ENCODE assay signal across 8 cellular contexts in the genomic region with DNA sequence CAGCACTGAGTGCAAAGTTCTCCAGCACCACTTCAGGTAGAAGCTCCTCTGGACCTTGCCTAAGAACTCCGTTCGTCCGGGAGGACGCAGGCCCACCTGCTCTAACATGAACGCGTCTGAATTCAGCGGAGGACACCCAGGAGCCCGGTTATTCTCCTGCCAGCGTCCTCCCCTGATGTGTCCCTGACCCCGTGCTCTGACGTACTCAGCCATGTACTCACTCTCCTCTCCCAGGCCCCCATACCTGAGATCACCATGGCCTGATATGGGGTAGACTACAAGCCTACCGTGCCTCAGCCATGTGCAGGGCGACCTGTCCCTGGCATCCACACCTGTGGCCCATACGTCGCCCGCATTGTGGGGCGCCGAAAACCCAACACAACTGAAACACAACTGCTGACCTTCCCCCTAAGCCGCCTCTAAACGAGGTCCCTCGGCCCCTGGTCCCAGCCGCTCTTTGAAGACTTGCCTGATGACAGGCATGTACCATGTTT. TPM values are rescaled to one million over a fixed set of nuclear protein-coding genes. Genes with fewer than 3 reads are reported as not detected.
DNase-seq lines count a peak whose midpoint lies in the region; ATAC-seq and TF ChIP-seq lines count a peak whose summit lies in the region.

No MANE protein-coding gene starts in this region.

- H3K4me2 ChIP-seq in GM23338: peak overlapping the region; percentile 98

- TF ChIP-seq CTCF in AG04449 (IDR thresholded peaks at IDR 0.05; ENCODE audit: insufficient read depth, low read length, missing control alignments): no peak
- TF ChIP-seq CTCF in GM23338 (conservative IDR thresholded peaks at IDR 0.05; ENCODE audit: low read depth in 2 of 2): no peak
- no peak for TF ChIP-seq CTCF in WI38 (IDR thresholded peaks at IDR 0.05; ENCODE audit: low read depth, low read length)
- TF ChIP-seq CTCF in heart left ventricle (IDR thresholded peaks at IDR 0.05): no peak
- no peak for TF ChIP-seq CTCF in sigmoid colon (IDR thresholded peaks at IDR 0.05)

- peak overlapping the region; percentile 38 for H3K27ac Mint-ChIP-seq in GM23338

- H3K4me3 ChIP-seq in AG04449 (ENCODE audit: low read depth, low read length): peak overlapping the region; percentile 97
- peak overlapping the region; percentile 94 for H3K4me3 ChIP-seq in GM23338
- H3K4me3 ChIP-seq in WI38 (ENCODE audit: low read depth, low read length): peak overlapping the region; percentile 82
- peak overlapping the region; percentile 61 to 99 (median 88) for H3K4me3 ChIP-seq in heart left ventricle
- H3K4me3 ChIP-seq in sigmoid colon: peak overlapping the region; percentile 65 to 93 (median 84)

- H3K36me3 Mint-ChIP-seq in GM23338 (ENCODE audit: low read depth): peaks cover 12% of the 10 kb centered on the region

- 0 out of 2 replicates have a peak, but pooled peaks cover 5% of the 10 kb centered on the region for H3K9me2 ChIP-seq in GM23338 (ENCODE audit: insufficient read depth)

- H3K4me3 Mint-ChIP-seq in GM23338: peak overlapping the region; percentile 94

- H3K9me3 Mint-ChIP-seq in GM23338: peaks cover 13% of the 10 kb centered on the region

- no peaks in the 10 kb centered on the region for H3K9me3 ChIP-seq in heart left ventricle
- no peaks in the 10 kb centered on the region for H3K9me3 ChIP-seq in sigmoid colon

- TF ChIP-seq EP300 in sigmoid colon (IDR thresholded peaks at IDR 0.05): no peak

- peaks cover 17% of the 10 kb centered on the region for H3K4me1 Mint-ChIP-seq in GM23338

- TF ChIP-seq POLR2A in heart left ventricle (IDR thresholded peaks at IDR 0.05) (no peak), sigmoid colon (IDR thresholded peaks at IDR 0.05) (no peak)

- H3F3A ChIP-seq in GM23338 (replicated peaks; ENCODE audit: low read depth): peaks cover 6% of the 10 kb centered on the region; the same call in 1 of the 2 replicates

- no peaks in the 10 kb centered on the region for H3K79me2 ChIP-seq in GM23338 (replicated peaks; ENCODE audit: insufficient read depth)

- no peaks in the 10 kb centered on the region for H3K36me3 ChIP-seq in GM23338 (ENCODE audit: insufficient read depth)
- peaks cover 0 to 8% (median 0%) of the 10 kb centered on the region in 9 donors for H3K36me3 ChIP-seq in heart left ventricle
- no peaks in the 10 kb centered on the region for H3K36me3 ChIP-seq in sigmoid colon

- 11 to 24% (median 15%) methylated on average over 16 to 22 of the region's 22 CpGs for WGBS in heart left ventricle, 4 donors
- 18 to 20% methylated on average over 22 of the region's 22 CpGs for WGBS in sigmoid colon, 2 donors

- H3K27ac ChIP-seq in GM23338 (ENCODE audit: low read depth) (peak overlapping the region; percentile 50; the same call in 1 of the 2 replicates), heart left ventricle (peak overlapping the region; percentile 79 to 97 (median 92)), sigmoid colon (peak overlapping the region; percentile 87 to 91 (median 91))

- peaks cover 15% of the 10 kb centered on the region for H3K27me3 Mint-ChIP-seq in GM23338 (ENCODE audit: insufficient read depth, low read depth, poor library complexity)

- peak; percentile 17 for ATAC-seq in GM23338
- peak in 3 of 4 donors; percentile 8 to 24 (median 19) for ATAC-seq in heart left ventricle
- no peak for ATAC-seq in HG03025 (IDR thresholded peaks at IDR 0.05; ENCODE audit: low FRiP score, unreplicated experiment)
- ATAC-seq in GM21529 (IDR thresholded peaks at IDR 0.05; ENCODE audit: unreplicated experiment): no peak

- intact Hi-C loops in heart left ventricle (cut with DNase I) (loop anchor here in 1 of 10 donors (2.0 kb wide), 1 partner anchor 31 kb away; no protein-coding TSS in a partner anchor), sigmoid colon (cut with DNase I) (loop anchor here (2.0 kb wide), 2 partner anchors 21 to 31 kb away; a partner anchor contains a TSS)

- H2AFZ ChIP-seq in GM23338: peak overlapping the region; percentile 96; the same call in 1 of the 2 replicates

- H3K4me1 ChIP-seq in GM23338 (ENCODE audit: insufficient read depth) (no peaks in the 10 kb centered on the region), heart left ventricle (peaks cover 0 to 26% (median 22%) of the 10 kb centered on the region in 12 donors), sigmoid colon (peaks cover 0 to 26% (median 21%) of the 10 kb centered on the region in 4 donors)

- no peak for DNase-seq in AG04449 (ENCODE audit: low read depth, low spot score)
- peak; percentile 29 for DNase-seq in GM23338 (ENCODE audit: low spot score)
- DNase-seq in heart left ventricle: no peak
- DNase-seq in sigmoid colon: no peak
- DNase-seq in NCI-H187 treated with DMSO at 0.1 percent for 48 hours (lab: John Stamatoyannopoulos, UW): no peak

- POLR2A ChIA-PET in AG04449 (lab: Yijun Ruan, JAX): interaction anchor here (1.2 kb wide), 2 partner anchors 17 to 27 kb away, joined by 3 to 7 read pairs; a partner anchor contains a TSS

- no peaks in the 10 kb centered on the region for H4K20me1 ChIP-seq in GM23338 (replicated peaks; ENCODE audit: insufficient read depth)

- H3K27me3 ChIP-seq in GM23338 (ENCODE audit: insufficient read depth): 0 out of 2 replicates have a peak, but pooled peaks cover 7% of the 10 kb centered on the region
- H3K27me3 ChIP-seq in heart left ventricle: no peaks in the 10 kb centered on the region
- no peaks in the 10 kb centered on the region for H3K27me3 ChIP-seq in sigmoid colon

- CTCF ChIA-PET in AG04449 (lab: Yijun Ruan, JAX): interaction anchor here (0.9 to 1.5 kb wide), 2 partner anchors 11 to 66 kb away, joined by 3 read pairs; no protein-coding TSS in a partner anchor

RNA-seq across cellular contexts. Expression of a gene that starts 0.7 kb away (rescaled TPM):
- total RNA-seq in GM23338 (2014; rRNA removed; shearing (Covaris generic)): 8.1 and 9.1 TPM in 2 replicates
- 1.1 and 2.3 TPM in 2 replicates for polyA plus RNA-seq in GM23338 (2016; fragmentation: Nextera tagmentation; extraction: Ambion mirVana)
- total RNA-seq in heart left ventricle: 10 to 100 TPM; 12.7 to 21.6 (median 16.9) TPM
- polyA plus RNA-seq in heart left ventricle: 10 to 100 TPM in 1 of 2 donors, 1 to 10 TPM in 1; 6.1 to 31.4 TPM
- 10 to 100 TPM in 2 of 4 donors, 1 to 10 TPM in 2; 8.2 to 21.4 (median 12.0) TPM for total RNA-seq in sigmoid colon
- 1 to 10 TPM; 3.0 to 7.3 (median 4.8) TPM for polyA plus RNA-seq in sigmoid colon

RNA-seq across cellular contexts. Expression of a gene that starts 12.2 kb away (rescaled TPM):
- 0.87 TPM in 1 of 2 replicates, not detected in the other for total RNA-seq in GM23338 (2014; rRNA removed; shearing (Covaris generic))
- polyA plus RNA-seq in GM23338 (2016; fragmentation: Nextera tagmentation; extraction: Ambion mirVana) (not detected in 2 replicates), heart left ventricle (not detected), sigmoid colon (under 1 TPM in 1 of 3 donors, not detected in 2; 0.07 TPM)
- total RNA-seq in heart left ventricle (not detected), sigmoid colon (not detected)

RNA-seq across cellular contexts. Expression of a gene that starts 20.6 kb away (rescaled TPM):
- 2,020 and 2,111 TPM in 2 replicates for total RNA-seq in GM23338 (2014; rRNA removed; shearing (Covaris generic))
- polyA plus RNA-seq in GM23338 (2016; fragmentation: Nextera tagmentation; extraction: Ambion mirVana): 734 and 753 TPM in 2 replicates
- 100 to 1,000 TPM; 346 to 753 (median 485) TPM for total RNA-seq in heart left ventricle
- polyA plus RNA-seq in heart left ventricle: 1,000 to 10,000 TPM in 1 of 2 donors, 100 to 1,000 TPM in 1; 417 to 1,718 TPM
- total RNA-seq in sigmoid colon: 1,000 to 10,000 TPM; 1,322 to 2,581 (median 2,411) TPM
- 1,000 to 10,000 TPM; 1,097 to 1,974 (median 1,406) TPM for polyA plus RNA-seq in sigmoid colon

RNA-seq across cellular contexts. Expression of a gene that starts 26.9 kb away (rescaled TPM):
- total RNA-seq in GM23338 (2014; rRNA removed; shearing (Covaris generic)): 11.0 and 11.3 TPM in 2 replicates
- polyA plus RNA-seq in GM23338 (2016; fragmentation: Nextera tagmentation; extraction: Ambion mirVana) (2.2 and 3.1 TPM in 2 replicates), heart left ventricle (under 1 TPM; 0.24 to 0.57 TPM), sigmoid colon (1 to 10 TPM; 1.2 to 2.5 (median 1.8) TPM)
- total RNA-seq in heart left ventricle (under 1 TPM in 7 of 9 donors, not detected in 2; 0.17 to 0.75 (median 0.63) TPM), sigmoid colon (1 to 10 TPM in 3 of 4 donors, under 1 TPM in 1; 0.66 to 2.2 (median 1.5) TPM)

RNA-seq across cellular contexts. Expression of a gene that starts 32.2 kb away (rescaled TPM):
- total RNA-seq in GM23338 (2014; rRNA removed; shearing (Covaris generic)): 3.0 and 5.2 TPM in 2 replicates
- 1.1 and 2.2 TPM in 2 replicates for polyA plus RNA-seq in GM23338 (2016; fragmentation: Nextera tagmentation; extraction: Ambion mirVana)
- total RNA-seq in heart left ventricle: 1 to 10 TPM; 3.1 to 6.7 (median 5.2) TPM
- 1 to 10 TPM; 1.7 to 1.8 TPM for polyA plus RNA-seq in heart left ventricle
- total RNA-seq in sigmoid colon: 10 to 100 TPM in 1 of 4 donors, 1 to 10 TPM in 3; 5.3 to 12.2 (median 6.4) TPM
- 1 to 10 TPM in 1 of 3 donors, under 1 TPM in 1, not detected in 1; 0.60 to 1.7 TPM for polyA plus RNA-seq in sigmoid colon

Comparison
In these comparisons a context has a peak if more than half of its experiments do, and no peak if none do; other contexts are left out.
1. ATAC-seq: peak in GM23338 (single experiment) and heart left ventricle (3 of 4); none in HG03025 (single experiment) and GM21529 (single experiment).
2. Peak in every context shown above with its lines, with median percentiles within 50 percentile points of each other: H3K4me3 ChIP-seq and H3K27ac ChIP-seq.